In genomic region chr4:153497091-153497531, GRCh38 we compare ENCODE assay signal across 9 cellular contexts. TPM values are rescaled to one million over a fixed set of nuclear protein-coding genes. Genes with fewer than 3 reads are reported as not detected.
A peak's percentile ranks its signal among the peaks of the same experiment; 100 is the strongest.
DNase-seq lines count a peak whose midpoint lies in the region; ATAC-seq and TF ChIP-seq lines count a peak whose summit lies in the region.
"Had no signal": no experiment of that assay in that cellular context is flagged by ENCODE, and none has a peak within 500 bp of the region (broad histone marks: within the 10 kb centered on the region; RNA-seq: fewer than 3 reads in every experiment).

No MANE protein-coding gene starts in this region.

- TF ChIP-seq POLR2A in IMR-90 (IDR thresholded peaks at IDR 0.05; ENCODE audit: low read depth, low read length): no peak

- no peaks in the 10 kb centered on the region for H4K20me1 ChIP-seq in IMR-90 (ENCODE audit: insufficient read depth, low read length)

- no peak overlapping the region for H3K4me3 ChIP-seq in IMR-90 (ENCODE audit: insufficient read depth, low read depth, low read length)

- BruUV-seq in IMR-90 (replicated peaks; lab: Mats Ljungman, UMichigan): no TSS peak

- dilution Hi-C loops in IMR-90 (cut with HindIII; ENCODE audit: low sequenced_read_pairs, unreplicated experiment): no loop called here

- H3K18ac ChIP-seq in IMR-90 (ENCODE audit: low read depth, low read length): no peak overlapping the region

- H2AFZ ChIP-seq in IMR-90 (replicated peaks; ENCODE audit: low read length, poor library complexity): no peak overlapping the region

- no CpG with 5 or more reads among the region's 4 CpGs for WGBS in IMR-90 (ENCODE audit: extremely low coverage in 2 of 2, insufficient read length in 1 of 2), 2 experiments

- H3K27me3 Mint-ChIP-seq in natural killer cell treated with Interleukin-12 subunit alpha and Interleukin-12 subunit beta and Interleukin-15 and Interleukin-18, amount 100 ng/mL, for 72 hours: no peaks in the 10 kb centered on the region

- H2AK5ac ChIP-seq in IMR-90 (ENCODE audit: low read depth, low read length): no peak overlapping the region

- no peaks in the 10 kb centered on the region for H3K27me3 ChIP-seq in IMR-90 (ENCODE audit: control insufficient read depth, insufficient read depth, low read length)

- H3K79me1 ChIP-seq in IMR-90 (ENCODE audit: low read depth in 1 of 2, low read length in 2 of 2): peaks cover 4 to 29% of the 10 kb centered on the region in 2 experiments; a peak in 3 of 4 replicates

- H3K27ac ChIP-seq in IMR-90 (ENCODE audit: insufficient read depth, low read length): no peak overlapping the region
- H3K27ac ChIP-seq in angular gyrus (ENCODE audit: low read depth, low read length): peak overlapping the region; percentile 12

- in situ Hi-C loops in IMR-90 (cut with MboI; ENCODE audit: low sequenced_read_pairs): no loop called here

- peak overlapping the region; percentile 8; the same call in 1 of the 2 replicates for H2BK120ac ChIP-seq in IMR-90 (ENCODE audit: low read depth, low read length)

- no peak overlapping the region for H3K56ac ChIP-seq in IMR-90 (ENCODE audit: extremely low read depth, insufficient read depth, low read length)

- CTCF ChIA-PET in IMR-90 (lab: Yijun Ruan, JAX): interaction anchor here (1.6 kb wide), 1 partner anchor 32 kb away, joined by 5 read pairs; no protein-coding TSS in a partner anchor

- no peak overlapping the region for H2BK15ac ChIP-seq in IMR-90 (ENCODE audit: low read depth, low read length)

- ATAC-seq in GM19463 (IDR thresholded peaks at IDR 0.05; ENCODE audit: unreplicated experiment): peak; percentile 33
- no peak for ATAC-seq in IMR-90 (ENCODE audit: low read depth)
- peak; percentile 66 to 70 for ATAC-seq in natural killer cell treated with Interleukin-12 subunit alpha and Interleukin-12 subunit beta and Interleukin-15 and Interleukin-18, amount 100 ng/mL, for 72 hours

- TF ChIP-seq RAD21 in IMR-90 (IDR thresholded peaks at IDR 0.05; ENCODE audit: low read length): no peak

- no peak overlapping the region for H4K8ac ChIP-seq in IMR-90 (ENCODE audit: low read depth in 2 of 2, low read length in 2 of 2)

- no peak for TF ChIP-seq CTCF in IMR-90 (conservative IDR thresholded peaks at IDR 0.05; ENCODE audit: low read depth, low read length)

- POLR2A ChIA-PET in IMR-90 (lab: Charles Lee; ENCODE audit: unreplicated experiment): no interaction called here

- no peak overlapping the region for H4K5ac ChIP-seq in IMR-90 (ENCODE audit: low read depth, low read length)

- peak overlapping the region; percentile 15 for H2BK5ac ChIP-seq in IMR-90 (ENCODE audit: low read depth, low read length, poor library complexity, severe bottlenecking)

- no peak overlapping the region for H3K23ac ChIP-seq in IMR-90 (ENCODE audit: low read depth, low read length)

- peaks cover 20% of the 10 kb centered on the region for H3K4me1 ChIP-seq in IMR-90 (ENCODE audit: control insufficient read depth, insufficient read depth, low read length)

- H3K14ac ChIP-seq in IMR-90 (replicated peaks; ENCODE audit: low read depth, low read length): peak overlapping the region; percentile 16; the same call in 1 of the 2 replicates

- H3K4ac ChIP-seq in IMR-90 (ENCODE audit: low read depth, low read length): peak overlapping the region; percentile 20

- DNase-seq in IMR-90 (peak; percentile 70), NCI-H82 treated with DMSO at 0.1 percent for 48 hours (lab: John Stamatoyannopoulos, UW; ENCODE audit: unreplicated experiment) (no peak), MV-4-11 (lab: John Stamatoyannopoulos, UW) (no peak), hepatic stellate cell (ENCODE audit: low spot score) (no peak), mesenteric fat pad (ENCODE audit: low spot score) (no peak)
- peak; percentile 57 for DNase-seq in natural killer cell treated with Interleukin-12 subunit alpha and Interleukin-12 subunit beta and Interleukin-15 and Interleukin-18, amount 100 ng/mL, for 72 hours (ENCODE audit: low spot score)
- DNase-seq: left cardiac atrium had no signal

- H3K9me3 Mint-ChIP-seq in natural killer cell treated with Interleukin-12 subunit alpha and Interleukin-12 subunit beta and Interleukin-15 and Interleukin-18, amount 100 ng/mL, for 72 hours: no peaks in the 10 kb centered on the region

- no peak overlapping the region for H4K91ac ChIP-seq in IMR-90 (ENCODE audit: insufficient read depth, low read depth, low read length)

- no peaks in the 10 kb centered on the region for H3K9me3 ChIP-seq in IMR-90 (ENCODE audit: control insufficient read depth, insufficient read depth, low read length)

- H2BK20ac ChIP-seq in IMR-90 (ENCODE audit: low read depth, low read length): no peak overlapping the region

- H3K36me3 ChIP-seq in IMR-90 (ENCODE audit: control insufficient read depth, insufficient read depth, low read length): no peaks in the 10 kb centered on the region

- H3K36me3 Mint-ChIP-seq in natural killer cell treated with Interleukin-12 subunit alpha and Interleukin-12 subunit beta and Interleukin-15 and Interleukin-18, amount 100 ng/mL, for 72 hours: no peaks in the 10 kb centered on the region

- H3K4me3 Mint-ChIP-seq in natural killer cell treated with Interleukin-12 subunit alpha and Interleukin-12 subunit beta and Interleukin-15 and Interleukin-18, amount 100 ng/mL, for 72 hours: peak overlapping the region; percentile 54

- H2AK9ac ChIP-seq in IMR-90 (replicated peaks; ENCODE audit: low read depth, low read length, poor library complexity): no peak overlapping the region

- H3K4me1 Mint-ChIP-seq in natural killer cell treated with Interleukin-12 subunit alpha and Interleukin-12 subunit beta and Interleukin-15 and Interleukin-18, amount 100 ng/mL, for 72 hours (ENCODE audit: low read depth in 2 of 2): peaks cover 67 to 71% of the 10 kb centered on the region in 2 donors

- H3K9ac ChIP-seq in IMR-90 (ENCODE audit: low read depth, low read length): no peak overlapping the region

- peak overlapping the region; percentile 17 to 87 for H3K27ac Mint-ChIP-seq in natural killer cell treated with Interleukin-12 subunit alpha and Interleukin-12 subunit beta and Interleukin-15 and Interleukin-18, amount 100 ng/mL, for 72 hours

- H3K9me1 ChIP-seq in IMR-90 (ENCODE audit: insufficient read depth, low read length): peaks cover 24% of the 10 kb centered on the region; the same call in 1 of the 2 replicates

- intact Hi-C loops in IMR-90 (cut with micrococcal nuclease): no loop called here

- H3K4me2 ChIP-seq in IMR-90 (ENCODE audit: low read depth, low read length): peak overlapping the region; percentile 36; the same call in 1 of the 2 replicates

TF ChIP-seq in IMR-90, 13 proteins besides CTCF, POLR2A, EP300 and RAD21:
- TF ChIP-seq CEBPB (IDR thresholded peaks at IDR 0.05; ENCODE audit: low read depth, low read length) (no peak), MXI1 (IDR thresholded peaks at IDR 0.05; ENCODE audit: borderline replicate concordance, low read depth, low read length) (no peak)

RNA-seq across cellular contexts. Expression of gene TMEM131L, which starts 31.0 kb away (rescaled TPM):
- 16.1 and 23.8 TPM in 2 replicates for total RNA-seq in IMR-90 (2012; rRNA removed)
- polyA plus RNA-seq in IMR-90 (2012; rRNA removed): 8.2 and 8.4 TPM in 2 replicates
- 3.9 and 4.9 TPM in 2 replicates for polyA plus RNA-seq in IMR-90 (2012; cell fraction: cytosol; rRNA removed)
- polyA plus RNA-seq in IMR-90 (2012; cell fraction: nucleus; rRNA removed; ENCODE audit: low replicate concordance): 10.1 and 26.3 TPM in 2 replicates
- 10 to 100 TPM; 35.8 to 42.3 TPM for total RNA-seq in natural killer cell treated with Interleukin-12 subunit alpha and Interleukin-12 subunit beta and Interleukin-15 and Interleukin-18, amount 100 ng/mL, for 72 hours
- 27.0 TPM for total RNA-seq in mesenteric fat pad

Comparison
In these comparisons a context has a peak if more than half of its experiments do, and no peak if none do; other contexts are left out.
1. DNase-seq: peak in IMR-90 (single experiment) and natural killer cell treated with Interleukin-12 subunit alpha and Interleukin-12 subunit beta and Interleukin-15 and Interleukin-18, amount 100 ng/mL, for 72 hours (single experiment); none in NCI-H82 treated with DMSO at 0.1 percent for 48 hours (single experiment), MV-4-11 (single experiment), hepatic stellate cell (single experiment) and mesenteric fat pad (single experiment).